ENCODE assay signal across 10 cellular contexts in genomic region chr15:77818484-77819270, GRCh38.
DNase-seq lines count a peak whose midpoint lies in the region; ATAC-seq and TF ChIP-seq lines count a peak whose summit lies in the region.
"Had no signal": no experiment of that assay in that cellular context is flagged by ENCODE, and none has a peak within 500 bp of the region (broad histone marks: within the 10 kb centered on the region; RNA-seq: fewer than 3 reads in every experiment).

No MANE protein-coding gene starts in this region.

- DNase-seq in COR-L47 (lab: John Stamatoyannopoulos, UW) (peak; percentile 35), endodermal cell (peak; percentile 71), psoas muscle (no peak), NCI-H1694 (lab: John Stamatoyannopoulos, UW) (no peak), HuH-7 (ENCODE audit: low spot score) (no peak)
- no peak for DNase-seq in activated CD4-positive, alpha-beta T cell treated with anti-CD3 and anti-CD28 coated beads, Interleukin-2, amount 50 U/mL, for 4 hours
- DNase-seq: activated naive CD4-positive, alpha-beta T cell treated with anti-CD3 and anti-CD28 coated beads, Interleukin-2, amount 50 U/mL, for 16 hours; foreskin keratinocyte; lower lobe of right lung had no signal

- no peak overlapping the region for H3K27ac Mint-ChIP-seq in endodermal cell

- H3K4me1 ChIP-seq in HUES6 (ENCODE audit: control insufficient read depth, insufficient read depth, low read length) (peaks cover 19% of the 10 kb centered on the region), endodermal cell (ENCODE audit: control insufficient read depth, insufficient read depth, low read length) (peaks cover 6% of the 10 kb centered on the region), psoas muscle (no peaks in the 10 kb centered on the region)
- H3K4me1 ChIP-seq: foreskin keratinocyte had no signal

- peaks cover 11% of the 10 kb centered on the region for H3K4me1 Mint-ChIP-seq in endodermal cell

- H3K27me3 Mint-ChIP-seq in endodermal cell (ENCODE audit: insufficient read depth) = peaks cover 58% of the 10 kb centered on the region

- peaks cover 69% of the 10 kb centered on the region for H3K27me3 ChIP-seq in HUES6 (ENCODE audit: control insufficient read depth, insufficient read depth, low read length)
- peaks cover 69% of the 10 kb centered on the region for H3K27me3 ChIP-seq in endodermal cell (ENCODE audit: control insufficient read depth, insufficient read depth, low read length, poor library complexity, severe bottlenecking)
- peaks cover 0 to 65% (median 32%) of the 10 kb centered on the region in 3 donors for H3K27me3 ChIP-seq in psoas muscle (ENCODE audit: insufficient read depth in 3 of 3, low read length in 2 of 3)

- H3K4me3 Mint-ChIP-seq in endodermal cell = peak overlapping the region; percentile 48

- H3K4me3 ChIP-seq in HUES6 (ENCODE audit: low read depth, low read length) (peak overlapping the region; percentile 79), endodermal cell (ENCODE audit: low read length) (no peak overlapping the region), psoas muscle (peak overlapping the region; percentile 61)

- H3K9ac ChIP-seq in HUES6 (ENCODE audit: low read length) (no peak overlapping the region), endodermal cell (ENCODE audit: extremely low read depth, low read length, poor library complexity, severe bottlenecking) (no peak overlapping the region)

- intact Hi-C loops in psoas muscle (cut with DNase I) = no loop called here

- no peaks in the 10 kb centered on the region for H3K36me3 Mint-ChIP-seq in endodermal cell (ENCODE audit: low read depth)

- TF ChIP-seq CTCF in endodermal cell (conservative IDR thresholded peaks at IDR 0.05) (no peak), psoas muscle (IDR thresholded peaks at IDR 0.05) (no peak)

- no peak for ATAC-seq in psoas muscle
- ATAC-seq: foreskin keratinocyte, lower lobe of right lung had no signal

- H3K9me3 Mint-ChIP-seq in endodermal cell = no peaks in the 10 kb centered on the region

- no peaks in the 10 kb centered on the region for H3K36me3 ChIP-seq in HUES6 (ENCODE audit: control insufficient read depth, insufficient read depth, low read length)
- H3K36me3 ChIP-seq in endodermal cell (ENCODE audit: control insufficient read depth, insufficient read depth, low read length) = no peaks in the 10 kb centered on the region
- no peaks in the 10 kb centered on the region for H3K36me3 ChIP-seq in psoas muscle (ENCODE audit: insufficient read depth in 1 of 2, low read depth in 1 of 2)
- H3K36me3 ChIP-seq: lower lobe of right lung had no signal

- H3K27ac ChIP-seq in HUES6 (ENCODE audit: low read depth, low read length) (no peak overlapping the region), endodermal cell (ENCODE audit: low read depth, low read length) (no peak overlapping the region), psoas muscle (no peak overlapping the region)
- H3K27ac ChIP-seq: foreskin keratinocyte, lower lobe of right lung had no signal

- no peaks in the 10 kb centered on the region for H3K9me3 ChIP-seq in HUES6 (ENCODE audit: control insufficient read depth, insufficient read depth, low read depth, low read length)
- H3K9me3 ChIP-seq in endodermal cell (ENCODE audit: control insufficient read depth, low read length) = no peaks in the 10 kb centered on the region
- no peaks in the 10 kb centered on the region for H3K9me3 ChIP-seq in psoas muscle
- H3K9me3 ChIP-seq: lower lobe of right lung had no signal

- WGBS in endodermal cell (ENCODE audit: insufficient coverage in 1 of 2, insufficient read length in 1 of 2), 2 experiments = 12 to 32% methylated on average over 19 to 81 of the region's 81 CpGs
- WGBS in psoas muscle, 3 donors = 13 to 29% (median 27%) methylated on average over 36 to 81 of the region's 81 CpGs

Comparison
In these comparisons a context has a peak if more than half of its experiments do, and no peak if none do; other contexts are left out.
1. DNase-seq: peak in COR-L47 (single experiment) and endodermal cell (single experiment); none in psoas muscle (0 of 2), NCI-H1694 (single experiment), HuH-7 (single experiment) and activated CD4-positive, alpha-beta T cell treated with anti-CD3 and anti-CD28 coated beads, Interleukin-2, amount 50 U/mL, for 4 hours (0 of 2).